13 cellular contexts compared by ENCODE assay signal in the genomic region with DNA sequence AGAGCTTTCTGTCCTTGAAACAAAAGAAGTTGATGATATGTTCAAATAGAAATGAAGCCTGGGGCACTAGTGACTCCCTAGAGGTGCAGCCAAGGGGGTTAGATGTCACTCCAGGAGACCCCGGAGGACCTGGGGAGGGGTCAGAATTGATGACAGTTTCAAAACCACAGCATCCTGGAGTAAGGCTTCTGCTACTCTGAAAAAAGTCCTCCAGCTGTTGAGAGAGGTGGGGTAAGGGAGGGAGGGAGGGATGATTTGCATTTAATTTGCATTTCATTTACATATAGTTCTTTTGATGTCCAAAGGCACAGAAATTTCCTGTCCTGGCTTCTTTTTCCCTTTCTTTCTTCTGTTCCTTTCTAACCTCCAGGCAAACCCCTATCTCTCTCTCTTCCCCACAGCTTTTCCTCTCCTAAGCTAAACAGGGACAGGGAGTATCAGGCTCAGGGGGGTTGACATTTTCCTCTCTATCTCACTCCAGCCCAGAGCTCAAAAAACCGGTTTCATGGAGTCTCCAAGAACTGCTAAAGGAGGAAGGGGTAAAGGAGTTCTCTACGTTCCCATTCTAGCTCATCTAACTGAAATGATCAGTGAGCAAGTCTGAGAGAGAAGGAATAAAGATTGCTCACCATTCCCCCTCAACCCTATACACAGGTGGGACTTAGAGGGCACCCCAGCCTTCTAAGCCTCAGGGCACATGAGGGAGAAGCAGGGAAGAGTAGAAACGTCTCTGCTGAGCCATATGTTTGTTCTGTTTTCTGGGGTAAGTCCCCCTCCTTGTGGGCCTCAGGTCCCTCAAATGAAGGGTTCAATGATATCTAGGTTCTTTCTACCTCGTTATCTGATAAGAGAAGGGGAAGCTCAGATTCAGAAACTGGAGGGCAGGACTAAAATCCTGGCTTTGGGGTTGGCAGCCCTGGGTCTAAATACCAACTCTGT. TPM values are rescaled to one million over a fixed set of nuclear protein-coding genes. Genes with fewer than 3 reads are reported as not detected.
A peak's percentile ranks its signal among the peaks of the same experiment; 100 is the strongest.
DNase-seq lines count a peak whose midpoint lies in the region; ATAC-seq lines count a peak whose summit lies in the region.
"Had no signal": no experiment of that assay in that cellular context is flagged by ENCODE, and none has a peak within 500 bp of the region (broad histone marks: within the 10 kb centered on the region; RNA-seq: fewer than 3 reads in every experiment).

No MANE protein-coding gene starts in this region.

- H3K4me3 Mint-ChIP-seq in T-helper 17 cell = no peak overlapping the region
- H3K4me3 Mint-ChIP-seq in activated naive CD4-positive, alpha-beta T cell treated with anti-CD3 and anti-CD28 coated beads for 36 hours = no peak overlapping the region
- H3K4me3 Mint-ChIP-seq: activated T-cell treated with anti-CD3 and anti-CD28 coated beads, Interleukin-2, amount 50 U/mL, for 24 hours; CD4-positive, alpha-beta T cell; central memory CD8-positive, alpha-beta T cell had no signal

- H3K4me1 Mint-ChIP-seq in T-helper 17 cell = peaks cover 2% of the 10 kb centered on the region
- no peaks in the 10 kb centered on the region for H3K4me1 Mint-ChIP-seq in activated naive CD4-positive, alpha-beta T cell treated with anti-CD3 and anti-CD28 coated beads for 36 hours (ENCODE audit: low read depth)
- H3K4me1 Mint-ChIP-seq: central memory CD8-positive, alpha-beta T cell had no signal

- H3K36me3 ChIP-seq in HUES48 (ENCODE audit: control insufficient read depth, insufficient read depth, low read length) = no peaks in the 10 kb centered on the region
- H3K36me3 ChIP-seq in iPS-18a (ENCODE audit: control insufficient read depth, low read depth, low read length) = no peaks in the 10 kb centered on the region
- H3K36me3 ChIP-seq in MG63 = no peaks in the 10 kb centered on the region

- intact Hi-C loops in activated naive CD4-positive, alpha-beta T cell treated with anti-CD3 and anti-CD28 coated beads for 36 hours (cut with micrococcal nuclease) = loop anchor here (5.0 to 10.0 kb wide), 2 partner anchors 196 to 268 kb away; no protein-coding TSS in a partner anchor

- no peaks in the 10 kb centered on the region for H3K9me3 Mint-ChIP-seq in activated naive CD4-positive, alpha-beta T cell treated with anti-CD3 and anti-CD28 coated beads for 36 hours
- H3K9me3 Mint-ChIP-seq: activated T-cell treated with anti-CD3 and anti-CD28 coated beads, Interleukin-2, amount 50 U/mL, for 24 hours; CD4-positive, alpha-beta T cell; central memory CD8-positive, alpha-beta T cell had no signal

- peaks cover 16% of the 10 kb centered on the region for H3K36me3 Mint-ChIP-seq in T-helper 17 cell (ENCODE audit: low read depth)
- no peaks in the 10 kb centered on the region for H3K36me3 Mint-ChIP-seq in activated naive CD4-positive, alpha-beta T cell treated with anti-CD3 and anti-CD28 coated beads for 36 hours (ENCODE audit: low read depth)

- no peak for ATAC-seq in T-helper 17 cell

- H3K4me1 ChIP-seq in HUES48 (ENCODE audit: control insufficient read depth, insufficient read depth, low read length) = 0 out of 2 replicates have a peak, but pooled peaks cover 5% of the 10 kb centered on the region
- peaks cover 3% of the 10 kb centered on the region for H3K4me1 ChIP-seq in iPS-18a (ENCODE audit: control insufficient read depth, low read depth, low read length)

- CTCF ChIA-PET in activated naive CD4-positive, alpha-beta T cell treated with anti-CD3 and anti-CD28 coated beads for 36 hours (lab: Charles Lee) = interaction anchor here (0.7 to 13.9 kb wide), 10 partner anchors 8 to 76 kb away, joined by 3 to 188 read pairs (median 6); no protein-coding TSS in a partner anchor

- peaks cover 71% of the 10 kb centered on the region for H3K27me3 Mint-ChIP-seq in T-helper 17 cell
- peaks cover 52% of the 10 kb centered on the region for H3K27me3 Mint-ChIP-seq in activated naive CD4-positive, alpha-beta T cell treated with anti-CD3 and anti-CD28 coated beads for 36 hours (ENCODE audit: low read depth)

- peak overlapping the region; percentile 45 for H3K27ac Mint-ChIP-seq in T-helper 17 cell
- H3K27ac Mint-ChIP-seq in activated naive CD4-positive, alpha-beta T cell treated with anti-CD3 and anti-CD28 coated beads for 36 hours = no peak overlapping the region
- H3K27ac Mint-ChIP-seq: activated T-cell treated with anti-CD3 and anti-CD28 coated beads, Interleukin-2, amount 50 U/mL, for 24 hours; CD4-positive, alpha-beta T cell had no signal

- in situ Hi-C loops in ACHN (cut with HindIII; ENCODE audit: low pct_ligation_motif_present, low pct_unique_long_range_greater_than_20kb, low sequenced_read_pairs) = no loop called here

- H3K27me3 ChIP-seq in HUES48 (ENCODE audit: control insufficient read depth, insufficient read depth, low read length) (peaks cover 30% of the 10 kb centered on the region), iPS-18a (ENCODE audit: control insufficient read depth, insufficient read depth, low read length) (peaks cover 28% of the 10 kb centered on the region), MG63 (no peaks in the 10 kb centered on the region)

- H3K27ac ChIP-seq in HUES48 (ENCODE audit: low read depth, low read length) (peak overlapping the region; percentile 76), iPS-18a (ENCODE audit: low read length) (no peak overlapping the region)

- H3K9me3 ChIP-seq in HUES48 (ENCODE audit: control insufficient read depth, insufficient read depth, low read length) (no peaks in the 10 kb centered on the region), T-helper 17 cell (ENCODE audit: control insufficient read depth, low read length, poor library complexity, severe bottlenecking) (no peaks in the 10 kb centered on the region), iPS-18a (ENCODE audit: control insufficient read depth, low read depth, low read length) (no peaks in the 10 kb centered on the region), MG63 (no peaks in the 10 kb centered on the region)

- DNase-seq in EH (ENCODE audit: low read depth) (peak; percentile 32), T-helper 17 cell (no peak), MG63 (no peak), ACHN (no peak), NCI-H1092 treated with DMSO at 0.1 percent for 48 hours (lab: John Stamatoyannopoulos, UW) (no peak)
- no peak for DNase-seq in activated naive CD4-positive, alpha-beta T cell treated with anti-CD3 and anti-CD28 coated beads for 36 hours
- DNase-seq: activated T-cell treated with anti-CD3 and anti-CD28 coated beads, Interleukin-2, amount 50 U/mL, for 24 hours; CD4-positive, alpha-beta T cell; stimulated activated CD4-positive, alpha-beta T cell treated with anti-CD3 and anti-CD28 coated beads, Interleukin-4, amount 100 ng/mL, for 1 hour had no signal

- peak overlapping the region; percentile 42 for H3K9ac ChIP-seq in HUES48 (ENCODE audit: low read depth, low read length)
- peak overlapping the region; percentile 33 for H3K9ac ChIP-seq in iPS-18a (ENCODE audit: low read length)

- H3K4me3 ChIP-seq in HUES48 (ENCODE audit: low read depth, low read length) (no peak overlapping the region), iPS-18a (ENCODE audit: low read length) (no peak overlapping the region), MG63 (no peak overlapping the region)

RNA-seq across cellular contexts. Expression of gene POU2F3, which starts 3.5 kb away (rescaled TPM):
- total RNA-seq in T-helper 17 cell = not detected
- not detected for total RNA-seq in activated naive CD4-positive, alpha-beta T cell treated with anti-CD3 and anti-CD28 coated beads for 36 hours
- not detected in 2 replicates for total RNA-seq in MG63 (2014; rRNA removed; shearing (Covaris generic); ENCODE audit: low replicate concordance)
- total RNA-seq: CD4-positive, alpha-beta T cell; subcutaneous adipose tissue had no signal

RNA-seq across cellular contexts. Expression of gene OAF, which starts 25.6 kb away (rescaled TPM):
- total RNA-seq in T-helper 17 cell = 1 to 10 TPM; 1.3 to 3.8 TPM
- 1 to 10 TPM; 1.5 to 1.6 TPM for total RNA-seq in activated naive CD4-positive, alpha-beta T cell treated with anti-CD3 and anti-CD28 coated beads for 36 hours
- total RNA-seq in MG63 (2014; rRNA removed; shearing (Covaris generic); ENCODE audit: low replicate concordance) = 13.5 and 35.9 TPM in 2 replicates
